In genomic region chr1:63643517-63643916, GRCh38 we compare ENCODE assay signal across 20 cellular contexts. TPM values are rescaled to one million over a fixed set of nuclear protein-coding genes. Genes with fewer than 3 reads are reported as not detected.
A peak's percentile ranks its signal among the peaks of the same experiment; 100 is the strongest.
DNase-seq lines count a peak whose midpoint lies in the region; ATAC-seq, FAIRE-seq and TF ChIP-seq lines count a peak whose summit lies in the region.
"Had no signal": no experiment of that assay in that cellular context is flagged by ENCODE, and none has a peak within 500 bp of the region (broad histone marks: within the 10 kb centered on the region; RNA-seq: fewer than 3 reads in every experiment).

No MANE protein-coding gene starts in this region.

- no peaks in the 10 kb centered on the region for H3K9me3 ChIP-seq in ascending aorta
- no peaks in the 10 kb centered on the region for H3K9me3 ChIP-seq in heart left ventricle
- no peaks in the 10 kb centered on the region for H3K9me3 ChIP-seq in lower lobe of right lung
- no peaks in the 10 kb centered on the region for H3K9me3 ChIP-seq in small intestine (ENCODE audit: control insufficient read depth, low read depth)
- H3K9me3 ChIP-seq: thyroid gland had no signal

- H3K36me3 ChIP-seq in ascending aorta (peaks cover 9 to 16% of the 10 kb centered on the region in 2 donors), heart left ventricle (peaks cover 0 to 43% (median 19%) of the 10 kb centered on the region in 9 donors), lower lobe of right lung (peaks cover 13% of the 10 kb centered on the region), small intestine (ENCODE audit: control insufficient read depth in 2 of 2, insufficient read depth in 2 of 2, low read length in 2 of 2) (peaks cover 5 to 8% of the 10 kb centered on the region in 2 donors)

- ATAC-seq in heart left ventricle (peak; percentile 68 to 80 (median 79)), lower lobe of right lung (peak; percentile 11 to 21), GM19351 (IDR thresholded peaks at IDR 0.05; ENCODE audit: unreplicated experiment) (no peak)
- ATAC-seq in activated CD8-positive, alpha-beta T cell treated with anti-CD3 and anti-CD28 coated beads for 36 hours: no peak
- ATAC-seq: T-cell had no signal

- no peak overlapping the region for H3K4me3 ChIP-seq in ascending aorta
- H3K4me3 ChIP-seq in heart left ventricle: no peak overlapping the region
- no peak overlapping the region for H3K4me3 ChIP-seq in lower lobe of right lung
- H3K4me3 ChIP-seq in small intestine (ENCODE audit: low read depth in 1 of 2, low read length in 2 of 2): no peak overlapping the region
- H3K4me3 ChIP-seq: thyroid gland had no signal

- H3K36me3 Mint-ChIP-seq in activated CD8-positive, alpha-beta T cell treated with anti-CD3 and anti-CD28 coated beads for 36 hours (ENCODE audit: low read depth): peaks cover 38% of the 10 kb centered on the region

- intact Hi-C loops in ascending aorta (cut with DNase I) (no loop called here), heart left ventricle (cut with DNase I) (no loop called here), lower lobe of right lung (cut with DNase I) (no loop called here)
- intact Hi-C loops in activated CD8-positive, alpha-beta T cell treated with anti-CD3 and anti-CD28 coated beads for 36 hours (cut with micrococcal nuclease): no loop called here

- POLR2A ChIA-PET in activated CD8-positive, alpha-beta T cell treated with anti-CD3 and anti-CD28 coated beads for 36 hours (lab: Charles Lee): no interaction called here

- WGBS in heart left ventricle, 4 donors: 26 to 68% (median 54%) methylated on average over 3 of the region's 3 CpGs
- 16 to 62% (median 42%) methylated on average over 3 of the region's 3 CpGs for WGBS in small intestine, 3 donors

- no peak overlapping the region for H3K4me3 Mint-ChIP-seq in activated CD8-positive, alpha-beta T cell treated with anti-CD3 and anti-CD28 coated beads for 36 hours
- H3K4me3 Mint-ChIP-seq: activated naive CD8-positive, alpha-beta T cell treated with anti-CD3 and anti-CD28 coated beads, Interleukin-2, amount 10 ng/mL, durations not matched to agents 7 days and 5 days; HFFc6; neural crest cell; T-cell had no signal

- TF ChIP-seq POLR2A in heart left ventricle (IDR thresholded peaks at IDR 0.05): no peak

- CTCF ChIA-PET in activated CD8-positive, alpha-beta T cell treated with anti-CD3 and anti-CD28 coated beads for 36 hours (lab: Charles Lee): no interaction called here

- no peak for TF ChIP-seq CTCF in ascending aorta (IDR thresholded peaks at IDR 0.05)
- TF ChIP-seq CTCF in heart left ventricle (IDR thresholded peaks at IDR 0.05): no peak
- no peak for TF ChIP-seq CTCF in lower lobe of right lung (IDR thresholded peaks at IDR 0.05)
- TF ChIP-seq CTCF in activated CD8-positive, alpha-beta T cell treated with anti-CD3 and anti-CD28 coated beads for 36 hours (IDR thresholded peaks at IDR 0.05): no peak

- H3K27me3 ChIP-seq in ascending aorta (no peaks in the 10 kb centered on the region), heart left ventricle (no peaks in the 10 kb centered on the region), lower lobe of right lung (ENCODE audit: low read depth) (no peaks in the 10 kb centered on the region), small intestine (ENCODE audit: control insufficient read depth in 2 of 2, insufficient read depth in 2 of 2, low read length in 2 of 2) (no peaks in the 10 kb centered on the region)
- H3K27me3 ChIP-seq: thyroid gland had no signal

- no peaks in the 10 kb centered on the region for H3K4me1 Mint-ChIP-seq in activated CD8-positive, alpha-beta T cell treated with anti-CD3 and anti-CD28 coated beads for 36 hours (ENCODE audit: low read depth)
- H3K4me1 Mint-ChIP-seq: T-cell had no signal

- H3K27ac ChIP-seq in ascending aorta (peak overlapping the region; percentile 33 to 34), heart left ventricle (peak overlapping the region; percentile 21 to 76 (median 54)), lower lobe of right lung (no peak overlapping the region), small intestine (ENCODE audit: low read depth in 1 of 2, low read length in 1 of 2) (peak overlapping the region; percentile 5 to 9)
- H3K27ac ChIP-seq: thyroid gland had no signal

- no peak overlapping the region for H3K27ac Mint-ChIP-seq in activated CD8-positive, alpha-beta T cell treated with anti-CD3 and anti-CD28 coated beads for 36 hours
- H3K27ac Mint-ChIP-seq: activated naive CD8-positive, alpha-beta T cell treated with anti-CD3 and anti-CD28 coated beads, Interleukin-2, amount 10 ng/mL, durations not matched to agents 7 days and 5 days; activated T-helper 2 cell treated with anti-CD3 and anti-CD28 coated beads, Interferon-gamma antibody, Interleukin-2, Interleukin-4, amounts not matched to agents 10 μg/mL and 5 μg/mL and 100 μg/mL, durations not matched to agents 14 hours and 24 hours and 36 hours; HFFc6 had no signal

- H3K4me1 ChIP-seq in ascending aorta (peaks cover 6 to 16% of the 10 kb centered on the region in 2 donors), heart left ventricle (peaks cover 0 to 34% (median 19%) of the 10 kb centered on the region in 12 donors), lower lobe of right lung (no peaks in the 10 kb centered on the region), small intestine (ENCODE audit: control insufficient read depth in 2 of 2, insufficient read depth in 1 of 2, low read depth in 1 of 2, low read length in 1 of 2) (peaks cover 9 to 17% of the 10 kb centered on the region in 2 donors)
- H3K4me1 ChIP-seq: thyroid gland had no signal

- H3K27me3 Mint-ChIP-seq in activated CD8-positive, alpha-beta T cell treated with anti-CD3 and anti-CD28 coated beads for 36 hours: no peaks in the 10 kb centered on the region
- H3K27me3 Mint-ChIP-seq: activated naive CD8-positive, alpha-beta T cell treated with anti-CD3 and anti-CD28 coated beads, Interleukin-2, amount 10 ng/mL, durations not matched to agents 7 days and 5 days; T-cell had no signal

- FAIRE-seq in small intestine (lab: Jason Lieb, UNC): no peak
- FAIRE-seq: colon had no signal

- H3K9me3 Mint-ChIP-seq in activated CD8-positive, alpha-beta T cell treated with anti-CD3 and anti-CD28 coated beads for 36 hours: no peaks in the 10 kb centered on the region
- H3K9me3 Mint-ChIP-seq: activated naive CD8-positive, alpha-beta T cell treated with anti-CD3 and anti-CD28 coated beads, Interleukin-2, amount 10 ng/mL, durations not matched to agents 7 days and 5 days; activated T-helper 2 cell treated with anti-CD3 and anti-CD28 coated beads, Interferon-gamma antibody, Interleukin-2, Interleukin-4, amounts not matched to agents 10 μg/mL and 5 μg/mL and 100 μg/mL, durations not matched to agents 14 hours and 24 hours and 36 hours; HFFc6; T-cell had no signal

- DNase-seq in ascending aorta (ENCODE audit: low spot score in 2 of 2): no peak
- peak in 1 of 5 donors; percentile 20 for DNase-seq in heart left ventricle
- no peak for DNase-seq in lower lobe of right lung
- peak; percentile 59 for DNase-seq in small intestine
- DNase-seq in activated CD8-positive, alpha-beta memory T cell treated with anti-CD3 and anti-CD28 coated beads, Interleukin-2, amount 50 U/mL, for 48 hours: no peak
- no peak for DNase-seq in activated CD8-positive, alpha-beta T cell treated with anti-CD3 and anti-CD28 coated beads for 36 hours
- DNase-seq: activated CD4-positive, alpha-beta T cell treated with anti-CD3 and anti-CD28 coated beads for 4 hours; activated naive CD8-positive, alpha-beta T cell treated with anti-CD3 and anti-CD28 coated beads, Interleukin-2, amount 10 ng/mL, durations not matched to agents 7 days and 5 days; AML-193; HFFc6; Kasumi-1; SIG-M5; stimulated activated CD4-positive, alpha-beta T cell treated with anti-CD3 and anti-CD28 coated beads, Interleukin-4, amount 100 ng/mL, for 24 hours; stimulated activated naive CD4-positive, alpha-beta T cell treated with Interleukin-2 at 50 U/mL for 16 hours; T-cell; thyroid gland had no signal

RNA-seq across cellular contexts. Expression of gene PGM1, which starts 50.3 kb away (rescaled TPM):
- total RNA-seq in ascending aorta (23.7 TPM), heart left ventricle (100 to 1,000 TPM; 180 to 419 (median 269) TPM), lower lobe of right lung (49.8 TPM)
- polyA plus RNA-seq in heart left ventricle (100 to 1,000 TPM in 1 of 2 donors, 10 to 100 TPM in 1; 51.4 to 119 TPM), small intestine (10 to 100 TPM; 43.0 to 88.8 (median 60.8) TPM)
- 10 to 100 TPM; 47.4 to 48.9 TPM for total RNA-seq in activated CD8-positive, alpha-beta T cell treated with anti-CD3 and anti-CD28 coated beads for 36 hours

Comparison
In these comparisons a context has a peak if more than half of its experiments do, and no peak if none do; other contexts are left out.
1. ATAC-seq: peak in heart left ventricle (4 of 4) and lower lobe of right lung (2 of 2); none in GM19351 (single experiment) and activated CD8-positive, alpha-beta T cell treated with anti-CD3 and anti-CD28 coated beads for 36 hours (single experiment).